24 cellular contexts compared by ENCODE assay signal in the genomic region with DNA sequence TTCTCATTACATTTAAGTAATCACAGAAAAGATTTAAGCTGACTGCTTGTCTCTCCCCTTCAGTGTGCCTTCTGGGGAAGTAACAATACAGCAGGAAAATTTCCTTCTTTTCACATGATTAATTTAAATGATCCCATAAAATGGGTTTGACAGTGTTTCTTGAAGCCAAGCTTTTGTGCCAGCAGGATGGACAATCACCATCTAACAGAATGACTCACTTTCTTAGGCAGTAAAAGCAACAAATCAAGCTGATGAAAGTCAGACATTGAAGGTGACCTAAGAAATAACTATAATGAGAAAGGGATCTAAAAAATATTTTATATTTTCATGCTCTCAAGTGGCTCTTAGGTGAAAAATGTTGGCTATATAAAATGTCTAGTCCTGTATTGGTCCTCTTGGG.
DNase-seq lines count a peak whose midpoint lies in the region; ATAC-seq and TF ChIP-seq lines count a peak whose summit lies in the region.
"Had no signal": no experiment of that assay in that cellular context is flagged by ENCODE, and none has a peak within 500 bp of the region (broad histone marks: within the 10 kb centered on the region; RNA-seq: fewer than 3 reads in every experiment).

No MANE protein-coding gene starts in this region.

- DNase-seq in GM03348 (ENCODE audit: low spot score), result peak; percentile 39
- peak; percentile 45 for DNase-seq in amniotic epithelial cell (ENCODE audit: low read depth)
- DNase-seq in fibroblast of villous mesenchyme (ENCODE audit: low read depth), result peak; percentile 30
- no peak for DNase-seq in NCI-H146 treated with DMSO at 0.1 percent for 48 hours (lab: John Stamatoyannopoulos, UW; ENCODE audit: unreplicated experiment)
- DNase-seq in C1 segment of cervical spinal cord (lab: John Stamatoyannopoulos, UW), result no peak
- DNase-seq in NCI-H2107 treated with DMSO at 0.1 percent for 48 hours (lab: John Stamatoyannopoulos, UW; ENCODE audit: unreplicated experiment), result no peak
- DNase-seq: activated CD8-positive, alpha-beta T cell treated with anti-CD3 and anti-CD28 coated beads for 36 hours; activated T-cell treated with anti-CD3 and anti-CD28 coated beads for 4 hours; central memory CD4-positive, alpha-beta T cell; DMS153; GDM1; H7; heart left ventricle; kidney glomerular epithelial cell; NCI-H1092 treated with DMSO at 0.1 percent for 48 hours; NCI-H2081; NCI-H345; ovary; SJCRH30; spleen had no signal

- H3K4me3 ChIP-seq in fibroblast of villous mesenchyme (ENCODE audit: low read depth, low read length), result no peak overlapping the region
- H3K4me3 ChIP-seq: ascending aorta, heart left ventricle, lung, ovary, SJCRH30, spleen had no signal

- TF ChIP-seq CTCF in fibroblast of villous mesenchyme (IDR thresholded peaks at IDR 0.05; ENCODE audit: insufficient read depth, low read depth, low read length), result no peak

- no peak for ATAC-seq in GM21737 (IDR thresholded peaks at IDR 0.05; ENCODE audit: unreplicated experiment)
- ATAC-seq: activated CD8-positive, alpha-beta T cell treated with anti-CD3 and anti-CD28 coated beads for 36 hours; activated naive CD4-positive, alpha-beta T cell treated with anti-CD3 and anti-CD28 coated beads, Interleukin-2, amount 50 U/mL, for 72 hours; heart left ventricle had no signal

Comparison
In these comparisons a context has a peak if more than half of its experiments do, and no peak if none do; other contexts are left out.
1. DNase-seq: peak in GM03348 (single experiment), amniotic epithelial cell (single experiment) and fibroblast of villous mesenchyme (single experiment); none in NCI-H146 treated with DMSO at 0.1 percent for 48 hours (single experiment), C1 segment of cervical spinal cord (0 of 14) and NCI-H2107 treated with DMSO at 0.1 percent for 48 hours (single experiment).